In the genomic region with DNA sequence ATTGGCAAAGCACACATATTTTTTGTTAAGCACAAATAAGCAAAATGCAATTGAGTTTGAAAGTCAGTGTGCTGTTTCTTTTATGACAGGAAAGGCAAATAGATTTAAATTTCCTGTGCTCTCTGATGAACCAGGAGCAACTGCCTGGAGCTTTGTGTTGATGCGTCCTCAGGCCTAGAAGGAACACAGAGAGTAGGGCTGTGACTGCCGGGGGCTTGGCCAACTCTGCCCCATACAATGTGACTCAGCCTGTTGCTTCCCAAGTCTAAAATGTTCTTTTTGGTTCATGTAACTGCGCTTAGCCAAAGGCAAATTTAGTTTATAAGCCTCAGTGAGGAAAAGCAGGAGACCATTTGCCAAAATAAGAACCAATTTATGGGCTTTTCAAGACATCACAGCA, we compare ENCODE assay signal across 19 cellular contexts.
"Had no signal": no experiment of that assay in that cellular context is flagged by ENCODE, and none has a peak within 500 bp of the region (broad histone marks: within the 10 kb centered on the region; RNA-seq: fewer than 3 reads in every experiment).

No MANE protein-coding gene starts in this region.

- H3K4me1 ChIP-seq: heart left ventricle, psoas muscle, spleen, stomach, thyroid gland had no signal

- H3K9me3 Mint-ChIP-seq: central memory CD8-positive, alpha-beta T cell; endodermal cell; naive thymus-derived CD8-positive, alpha-beta T cell had no signal

- H3K27me3 ChIP-seq: heart left ventricle, neutrophil, spleen, stomach, thyroid gland had no signal

- H3K27ac Mint-ChIP-seq: endodermal cell had no signal

- H3K27ac ChIP-seq: heart left ventricle, neutrophil, psoas muscle, spleen, stomach, thyroid gland had no signal

- H3K4me1 Mint-ChIP-seq: central memory CD8-positive, alpha-beta T cell had no signal

- H3K4me3 Mint-ChIP-seq: central memory CD8-positive, alpha-beta T cell; endodermal cell; naive thymus-derived CD8-positive, alpha-beta T cell had no signal

- H3K9me3 ChIP-seq: heart left ventricle, mucosa of descending colon, neutrophil, psoas muscle, spleen, stomach, thyroid gland had no signal

- FAIRE-seq: frontal cortex, islet of Langerhans had no signal

- H3K27me3 Mint-ChIP-seq: central memory CD8-positive, alpha-beta T cell; naive thymus-derived CD8-positive, alpha-beta T cell had no signal

- DNase-seq: endodermal cell; heart left ventricle; hippocampal formation; kidney glomerular epithelial cell; mammary epithelial cell; mucosa of descending colon; naive thymus-derived CD8-positive, alpha-beta T cell; psoas muscle; spleen; stimulated activated CD4-positive, alpha-beta T cell treated with anti-CD3 and anti-CD28 coated beads, Interleukin-15, amount 100 ng/mL, for 24 hours; stimulated activated CD4-positive, alpha-beta T cell treated with anti-CD3 and anti-CD28 coated beads, Interleukin-1b, Interleukin-23, amount 100 ng/mL, for 48 hours; stimulated activated CD4-positive, alpha-beta T cell treated with anti-CD3 and anti-CD28 coated beads, Interleukin-4, amount 100 ng/mL, for 24 hours; stimulated activated naive CD4-positive, alpha-beta T cell; stomach; thyroid gland had no signal

- H3K4me3 ChIP-seq: heart left ventricle, mucosa of descending colon, psoas muscle, spleen, stomach, thyroid gland had no signal
